In genomic region chr9:132583584-132584304, GRCh38 we compare ENCODE assay signal across 27 cellular contexts. TPM values are rescaled to one million over a fixed set of nuclear protein-coding genes. Genes with fewer than 3 reads are reported as not detected.
"Had no signal": no experiment of that assay in that cellular context is flagged by ENCODE, and none has a peak within 500 bp of the region (broad histone marks: within the 10 kb centered on the region; RNA-seq: fewer than 3 reads in every experiment).

No MANE protein-coding gene starts in this region.

- ATAC-seq: activated CD4-positive, CD25-positive, alpha-beta regulatory T cell treated with anti-CD3 and anti-CD28 coated beads, Interleukin-2, amount 50 U/mL, for 24 hours; activated naive CD4-positive, alpha-beta T cell treated with anti-CD3 and anti-CD28 coated beads, Interleukin-2, amount 50 U/mL, for 72 hours; activated T-cell treated with anti-CD3 and anti-CD28 coated beads, Interleukin-2, amount 50 U/mL, for 72 hours; left lobe of liver; stimulated activated naive CD8-positive, alpha-beta T cell treated with anti-CD3 and anti-CD28 coated beads, Interleukin-15, Interleukin-2, amounts not matched to agents 100 U/mL and 50 U/mL, for 24 hours had no signal

- H3K9me3 ChIP-seq: adrenal gland, right atrium auricular region, tibial nerve, uterus had no signal

- H3K4me1 Mint-ChIP-seq: nephron had no signal

- H3K36me3 ChIP-seq: adrenal gland, cardiac muscle cell, right atrium auricular region, tibial nerve, uterus had no signal

- H3K27ac Mint-ChIP-seq: activated naive CD4-positive, alpha-beta T cell treated with anti-CD3 and anti-CD28 coated beads, Interleukin-2, amount 50 U/mL, for 72 hours; activated T-cell treated with anti-CD3 and anti-CD28 coated beads, Interleukin-2, amount 50 U/mL, for 72 hours; nephron; progenitor cell of endocrine pancreas had no signal

- H3K4me3 Mint-ChIP-seq: activated T-cell treated with anti-CD3 and anti-CD28 coated beads, Interleukin-2, amount 50 U/mL, for 72 hours; nephron had no signal

- FAIRE-seq: kidney had no signal

- H3K9me3 Mint-ChIP-seq: activated naive CD4-positive, alpha-beta T cell treated with anti-CD3 and anti-CD28 coated beads, Interleukin-2, amount 50 U/mL, for 72 hours; activated T-cell treated with anti-CD3 and anti-CD28 coated beads, Interleukin-2, amount 50 U/mL, for 72 hours; nephron had no signal

- H3K27ac ChIP-seq: adrenal gland, cardiac muscle cell, right atrium auricular region, tibial nerve, uterus had no signal

- DNase-seq: activated CD4-positive, alpha-beta T cell treated with anti-CD3 and anti-CD28 coated beads, Interleukin-2, amount 50 U/mL, for 1 hour; activated CD8-positive, alpha-beta memory T cell treated with anti-CD3 and anti-CD28 coated beads for 24 hours; activated CD8-positive, alpha-beta memory T cell treated with anti-CD3 and anti-CD28 coated beads, Interleukin-2, amount 50 U/mL, for 48 hours; activated effector memory CD4-positive, alpha-beta T cell treated with anti-CD3 and anti-CD28 coated beads, Interleukin-2, amount 50 U/mL, for 16 hours; activated T-cell treated with anti-CD3 and anti-CD28 coated beads, Interleukin-2, amount 50 U/mL, for 72 hours; adrenal gland; foreskin melanocyte; hypothalamus; kidney; midbrain; occipital lobe; stimulated activated CD4-positive, alpha-beta T cell treated with anti-CD3 and anti-CD28 coated beads, Interleukin-12 subunit alpha, Interleukin-12 subunit beta, amount 100 ng/mL, for 4 hours; stimulated activated CD4-positive, alpha-beta T cell treated with anti-CD3 and anti-CD28 coated beads, Interleukin-1b, Interleukin-23, amount 100 ng/mL, for 48 hours; stimulated activated naive CD8-positive, alpha-beta T cell treated with anti-CD3 and anti-CD28 coated beads, Interleukin-15, Interleukin-2, amounts not matched to agents 100 U/mL and 50 U/mL, for 24 hours; SW 1271; uterus had no signal

- H3K4me3 ChIP-seq: adrenal gland, cardiac muscle cell, right atrium auricular region, tibial nerve, uterus had no signal

RNA-seq across cellular contexts. Expression of gene BARHL1, which starts 1.3 kb away (rescaled TPM):
- total RNA-seq: activated naive CD4-positive, alpha-beta T cell treated with anti-CD3 and anti-CD28 coated beads, Interleukin-2, amount 50 U/mL, for 72 hours; activated T-cell treated with anti-CD3 and anti-CD28 coated beads, Interleukin-2, amount 50 U/mL, for 72 hours; adrenal gland; cardiac muscle cell; dermis microvascular lymphatic vessel endothelial cell; epithelial cell of proximal tubule; kidney; left lobe of liver; lung microvascular endothelial cell; occipital lobe; progenitor cell of endocrine pancreas; right atrium auricular region; tibial nerve; uterus had no signal
- polyA plus RNA-seq: adrenal gland, cardiac muscle cell had no signal
